ENCODE assay signal across 16 cellular contexts in genomic region chr7:150421831-150422230, GRCh38. TPM values are rescaled to one million over a fixed set of nuclear protein-coding genes. Genes with fewer than 3 reads are reported as not detected.
A peak's percentile ranks its signal among the peaks of the same experiment; 100 is the strongest.
DNase-seq lines count a peak whose midpoint lies in the region; ATAC-seq, FAIRE-seq and TF ChIP-seq lines count a peak whose summit lies in the region.
"Had no signal": no experiment of that assay in that cellular context is flagged by ENCODE, and none has a peak within 500 bp of the region (broad histone marks: within the 10 kb centered on the region; RNA-seq: fewer than 3 reads in every experiment).

No MANE protein-coding gene starts in this region.

- ATAC-seq in WTC11 = no peak
- ATAC-seq in left lobe of liver = no peak

- peaks cover 2% of the 10 kb centered on the region for H3K27me3 Mint-ChIP-seq in activated naive CD4-positive, alpha-beta T cell treated with anti-CD3 and anti-CD28 coated beads for 36 hours (ENCODE audit: low read depth)
- no peaks in the 10 kb centered on the region for H3K27me3 Mint-ChIP-seq in WTC11 (ENCODE audit: low read depth)
- H3K27me3 Mint-ChIP-seq: CD4-positive, alpha-beta T cell had no signal

- H3K27me3 ChIP-seq in testis (no peaks in the 10 kb centered on the region), thyroid gland (no peaks in the 10 kb centered on the region)

- CTCF ChIA-PET in activated naive CD4-positive, alpha-beta T cell treated with anti-CD3 and anti-CD28 coated beads for 36 hours (lab: Charles Lee) = interaction anchor here (0.6 to 1.8 kb wide), 11 partner anchors 9 to 106 kb away, joined by 3 to 11 read pairs (median 4); a partner anchor contains a TSS
- CTCF ChIA-PET in WTC11 (lab: Charles Lee) = interaction anchor here (0.6 to 1.5 kb wide), 10 partner anchors 10 to 332 kb away, joined by 3 to 9 read pairs (median 3); no protein-coding TSS in a partner anchor

- no peaks in the 10 kb centered on the region for H3K36me3 ChIP-seq in testis (ENCODE audit: low read depth, missing control alignments)
- no peaks in the 10 kb centered on the region for H3K36me3 ChIP-seq in thyroid gland

- 53 to 58% methylated on average over 17 of the region's 17 CpGs for WGBS in testis, 2 donors
- WGBS in thyroid gland, 2 donors = 79 to 83% methylated on average over 17 of the region's 17 CpGs

- FAIRE-seq in GM19239 (lab: Jason Lieb, UNC) = no peak
- FAIRE-seq: A549 had no signal

- TF ChIP-seq POLR2A in testis (IDR thresholded peaks at IDR 0.05) (no peak), thyroid gland (IDR thresholded peaks at IDR 0.05) (no peak)

- H3K4me1 ChIP-seq in testis (no peaks in the 10 kb centered on the region), thyroid gland (no peaks in the 10 kb centered on the region)

- no peak overlapping the region for H3K4me3 Mint-ChIP-seq in activated naive CD4-positive, alpha-beta T cell treated with anti-CD3 and anti-CD28 coated beads for 36 hours
- no peak overlapping the region for H3K4me3 Mint-ChIP-seq in WTC11
- H3K4me3 Mint-ChIP-seq: CD4-positive, alpha-beta T cell; HFFc6 had no signal

- TF ChIP-seq CTCF in WTC11 (IDR thresholded peaks at IDR 0.05) (no peak), testis (IDR thresholded peaks at IDR 0.05) (no peak), thyroid gland (IDR thresholded peaks at IDR 0.05) (no peak)

- peaks cover 12% of the 10 kb centered on the region for H3K4me1 Mint-ChIP-seq in activated naive CD4-positive, alpha-beta T cell treated with anti-CD3 and anti-CD28 coated beads for 36 hours (ENCODE audit: low read depth)
- peaks cover 21% of the 10 kb centered on the region for H3K4me1 Mint-ChIP-seq in WTC11

- no peaks in the 10 kb centered on the region for H3K9me3 Mint-ChIP-seq in activated naive CD4-positive, alpha-beta T cell treated with anti-CD3 and anti-CD28 coated beads for 36 hours
- peaks cover 18% of the 10 kb centered on the region for H3K9me3 Mint-ChIP-seq in WTC11
- H3K9me3 Mint-ChIP-seq: HFFc6 had no signal

- H3K27ac Mint-ChIP-seq in activated naive CD4-positive, alpha-beta T cell treated with anti-CD3 and anti-CD28 coated beads for 36 hours = no peak overlapping the region
- H3K27ac Mint-ChIP-seq in WTC11 = no peak overlapping the region
- H3K27ac Mint-ChIP-seq: CD4-positive, alpha-beta T cell; HFFc6 had no signal

- H3K4me3 ChIP-seq in testis (no peak overlapping the region), thyroid gland (replicated peaks in 1 of 3) (no peak overlapping the region)
- H3K4me3 ChIP-seq: A549 had no signal

- POLR2A ChIA-PET in WTC11 (lab: Charles Lee) = no interaction called here

- intact Hi-C loops in activated naive CD4-positive, alpha-beta T cell treated with anti-CD3 and anti-CD28 coated beads for 36 hours (cut with micrococcal nuclease) = loop anchor here (1.0 kb wide), 5 partner anchors 16 to 334 kb away; no protein-coding TSS in a partner anchor
- intact Hi-C loops in testis (cut with DNase I; ENCODE audit: low total_unique reads) (no loop called here), thyroid gland (cut with DNase I) (loop anchor here (5.0 kb wide), 1 partner anchor 65 kb away; no protein-coding TSS in a partner anchor)

- DNase-seq in activated naive CD4-positive, alpha-beta T cell treated with anti-CD3 and anti-CD28 coated beads for 36 hours = peak; percentile 1
- DNase-seq in activated naive CD4-positive, alpha-beta T cell treated with Interleukin-2 at 50 U/mL for 16 hours = no peak
- DNase-seq in WTC11 (ENCODE audit: low spot score) = peak; percentile 9
- peak; percentile 41 for DNase-seq in left lobe of liver (ENCODE audit: low spot score)
- DNase-seq in testis = peak; percentile 15
- DNase-seq in activated CD4-positive, alpha-beta T cell treated with anti-CD3 and anti-CD28 coated beads, Interleukin-2, amount 50 U/mL, for 48 hours = no peak
- no peak for DNase-seq in thyroid gland
- DNase-seq in GM19239 (ENCODE audit: insufficient read length, low spot score) = no peak
- DNase-seq: CD4-positive, alpha-beta T cell; NCI-H2227 treated with DMSO at 0.1 percent for 48 hours had no signal

- H3K9me3 ChIP-seq in testis (no peaks in the 10 kb centered on the region), thyroid gland (no peaks in the 10 kb centered on the region)
- H3K9me3 ChIP-seq: A549 had no signal

- H3K36me3 Mint-ChIP-seq in activated naive CD4-positive, alpha-beta T cell treated with anti-CD3 and anti-CD28 coated beads for 36 hours (ENCODE audit: low read depth) = no peaks in the 10 kb centered on the region
- H3K36me3 Mint-ChIP-seq in WTC11 = no peaks in the 10 kb centered on the region

- H3K27ac ChIP-seq in testis = no peak overlapping the region
- no peak overlapping the region for H3K27ac ChIP-seq in thyroid gland
- H3K27ac ChIP-seq: A549, KMS-11 had no signal

TF ChIP-seq in WTC11, 78 proteins besides CTCF, POLR2A, EP300 and RAD21:
- TF ChIP-seq HMGA2 (CRISPR knock-in tag; IDR thresholded peaks at IDR 0.05) (no peak), CDX4 (CRISPR knock-in tag; IDR thresholded peaks at IDR 0.05; ENCODE audit: borderline replicate concordance) (no peak), EMX1 (CRISPR knock-in tag; IDR thresholded peaks at IDR 0.05) (no peak), ZNF138 (CRISPR knock-in tag; conservative IDR thresholded peaks at IDR 0.05) (no peak), ZNF232 (CRISPR knock-in tag; IDR thresholded peaks at IDR 0.05) (no peak), ETV6 (CRISPR knock-in tag; IDR thresholded peaks at IDR 0.05) (no peak), ZNF121 (CRISPR knock-in tag; IDR thresholded peaks at IDR 0.05) (no peak), NFE2L1 (CRISPR knock-in tag; IDR thresholded peaks at IDR 0.05) (no peak), GRHL2 (CRISPR knock-in tag; IDR thresholded peaks at IDR 0.05; ENCODE audit: insufficient replicate concordance, severe bottlenecking) (no peak), SOX15 (CRISPR knock-in tag; IDR thresholded peaks at IDR 0.05) (no peak), JUN (CRISPR knock-in tag; IDR thresholded peaks at IDR 0.05) (no peak)
- TF ChIP-seq, protein P1, sequence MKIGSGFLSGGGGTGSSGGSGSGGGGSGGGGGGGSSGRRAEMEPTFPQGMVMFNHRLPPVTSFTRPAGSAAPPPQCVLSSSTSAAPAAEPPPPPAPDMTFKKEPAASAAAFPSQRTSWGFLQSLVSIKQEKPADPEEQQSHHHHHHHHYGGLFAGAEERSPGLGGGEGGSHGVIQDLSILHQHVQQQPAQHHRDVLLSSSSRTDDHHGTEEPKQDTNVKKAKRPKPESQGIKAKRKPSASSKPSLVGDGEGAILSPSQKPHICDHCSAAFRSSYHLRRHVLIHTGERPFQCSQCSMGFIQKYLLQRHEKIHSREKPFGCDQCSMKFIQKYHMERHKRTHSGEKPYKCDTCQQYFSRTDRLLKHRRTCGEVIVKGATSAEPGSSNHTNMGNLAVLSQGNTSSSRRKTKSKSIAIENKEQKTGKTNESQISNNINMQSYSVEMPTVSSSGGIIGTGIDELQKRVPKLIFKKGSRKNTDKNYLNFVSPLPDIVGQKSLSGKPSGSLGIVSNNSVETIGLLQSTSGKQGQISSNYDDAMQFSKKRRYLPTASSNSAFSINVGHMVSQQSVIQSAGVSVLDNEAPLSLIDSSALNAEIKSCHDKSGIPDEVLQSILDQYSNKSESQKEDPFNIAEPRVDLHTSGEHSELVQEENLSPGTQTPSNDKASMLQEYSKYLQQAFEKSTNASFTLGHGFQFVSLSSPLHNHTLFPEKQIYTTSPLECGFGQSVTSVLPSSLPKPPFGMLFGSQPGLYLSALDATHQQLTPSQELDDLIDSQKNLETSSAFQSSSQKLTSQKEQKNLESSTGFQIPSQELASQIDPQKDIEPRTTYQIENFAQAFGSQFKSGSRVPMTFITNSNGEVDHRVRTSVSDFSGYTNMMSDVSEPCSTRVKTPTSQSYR (CRISPR knock-in tag; IDR thresholded peaks at IDR 0.05) = no peak
- TF ChIP-seq, protein P2, sequence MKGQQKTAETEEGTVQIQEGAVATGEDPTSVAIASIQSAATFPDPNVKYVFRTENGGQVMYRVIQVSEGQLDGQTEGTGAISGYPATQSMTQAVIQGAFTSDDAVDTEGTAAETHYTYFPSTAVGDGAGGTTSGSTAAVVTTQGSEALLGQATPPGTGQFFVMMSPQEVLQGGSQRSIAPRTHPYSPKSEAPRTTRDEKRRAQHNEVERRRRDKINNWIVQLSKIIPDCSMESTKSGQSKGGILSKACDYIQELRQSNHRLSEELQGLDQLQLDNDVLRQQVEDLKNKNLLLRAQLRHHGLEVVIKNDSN (CRISPR knock-in tag; IDR thresholded peaks at IDR 0.05) = no peak

RNA-seq across cellular contexts. Expression of gene GIMAP8, which starts 28.6 kb away (rescaled TPM):
- total RNA-seq in activated naive CD4-positive, alpha-beta T cell treated with anti-CD3 and anti-CD28 coated beads for 36 hours = 1 to 10 TPM; 9.1 to 9.7 TPM
- total RNA-seq in WTC11 (2021) = 0.09 to 0.18 TPM (median 0.09 TPM) in 3 replicates
- 4.4 TPM for total RNA-seq in left lobe of liver
- 1 to 10 TPM; 3.8 TPM for total RNA-seq in testis
- 6.8 TPM for polyA plus RNA-seq in testis (ENCODE audit: insufficient read depth, low read depth, low replicate concordance)
- total RNA-seq in thyroid gland = 10 to 100 TPM in 3 of 4 donors, 1 to 10 TPM in 1; 7.5 to 34.5 (median 20.0) TPM
- total RNA-seq: H4, HFFc6, HT-29 had no signal
- polyA plus RNA-seq: A549, BJ had no signal

RNA-seq across cellular contexts. Expression of gene ZNF775, which starts 42.7 kb away (rescaled TPM):
- 1 to 10 TPM; 4.5 to 5.2 TPM for total RNA-seq in activated naive CD4-positive, alpha-beta T cell treated with anti-CD3 and anti-CD28 coated beads for 36 hours
- total RNA-seq in WTC11 (2021) (24.1 to 26.6 TPM (median 25.4 TPM) in 3 replicates), left lobe of liver (0.88 TPM), testis (10 to 100 TPM; 11.0 to 14.1 TPM), thyroid gland (1 to 10 TPM; 4.3 to 7.5 (median 6.3) TPM)
- polyA plus RNA-seq in testis (ENCODE audit: insufficient read depth, low read depth, low replicate concordance) = 5.2 TPM

RNA-seq across cellular contexts. Expression of gene REPIN1, which starts 53.2 kb away (rescaled TPM):
- total RNA-seq in activated naive CD4-positive, alpha-beta T cell treated with anti-CD3 and anti-CD28 coated beads for 36 hours = 10 to 100 TPM; 45.7 to 49.3 TPM
- total RNA-seq in WTC11 (2021) = 105 to 130 TPM (median 112 TPM) in 3 replicates
- 93.5 TPM for total RNA-seq in left lobe of liver
- total RNA-seq in testis = 10 to 100 TPM; 59.1 to 73.9 TPM
- 45.4 TPM for polyA plus RNA-seq in testis (ENCODE audit: insufficient read depth, low read depth, low replicate concordance)
- total RNA-seq in thyroid gland = 100 to 1,000 TPM in 3 of 4 donors, 10 to 100 TPM in 1; 71.9 to 144 (median 123) TPM

Comparison
In these comparisons a context has a peak if more than half of its experiments do, and no peak if none do; other contexts are left out.
1. DNase-seq: peak in activated naive CD4-positive, alpha-beta T cell treated with anti-CD3 and anti-CD28 coated beads for 36 hours (single experiment), WTC11 (single experiment), left lobe of liver (single experiment) and testis (single experiment); none in activated naive CD4-positive, alpha-beta T cell treated with Interleukin-2 at 50 U/mL for 16 hours (single experiment), activated CD4-positive, alpha-beta T cell treated with anti-CD3 and anti-CD28 coated beads, Interleukin-2, amount 50 U/mL, for 48 hours (0 of 2), thyroid gland (0 of 2) and GM19239 (single experiment).